ENCODE assay signal across 1 cellular context in genomic region chr16:19717781-19718623, GRCh38.
TF ChIP-seq lines count a peak whose summit lies in the region.

IQCK (plus strand) TSS chr16:19718271; CDS start chr16:19718307, 36 bp downstream.
KNOP1 (minus strand) TSS chr16:19718227; CDS start chr16:19715035, 3,192 bp downstream.

TF ChIP-seq in WTC11, 78 proteins besides CTCF, POLR2A, EP300 and RAD21 (continued from another document):
- TF ChIP-seq PRDM15 (CRISPR knock-in tag; IDR thresholded peaks at IDR 0.05): no peak; the same call in 1 of the 2 replicates
- TF ChIP-seq TCF7 (CRISPR knock-in tag; IDR thresholded peaks at IDR 0.05; ENCODE audit: low read depth): no peak
- peak; percentile 24; the same call in 1 of the 2 replicates for TF ChIP-seq E2F4 (CRISPR knock-in tag; IDR thresholded peaks at IDR 0.05; ENCODE audit: borderline replicate concordance, low read depth)
- peak; percentile 99 for TF ChIP-seq NR2C2 (CRISPR knock-in tag; IDR thresholded peaks at IDR 0.05)
- TF ChIP-seq ERG (CRISPR knock-in tag; IDR thresholded peaks at IDR 0.05): no peak
- TF ChIP-seq JUN (CRISPR knock-in tag; IDR thresholded peaks at IDR 0.05): 0 out of 2 replicates have a peak, but pooled peaks have one; percentile 15
- TF ChIP-seq KAT7 (CRISPR knock-in tag; IDR thresholded peaks at IDR 0.05; ENCODE audit: borderline replicate concordance): 0 out of 2 replicates have a peak, but pooled peaks have one; percentile 39
- peak; percentile 88 for TF ChIP-seq E2F5 (CRISPR knock-in tag; IDR thresholded peaks at IDR 0.05)
- peak; percentile 77 for TF ChIP-seq FOXP4 (CRISPR knock-in tag; IDR thresholded peaks at IDR 0.05)
- TF ChIP-seq TEAD1 (CRISPR knock-in tag; IDR thresholded peaks at IDR 0.05): peak; percentile 69; the same call in 1 of the 2 replicates
- 0 out of 2 replicates have a peak, but pooled peaks have one; percentile 49 for TF ChIP-seq ZNF232 (CRISPR knock-in tag; IDR thresholded peaks at IDR 0.05)
- TF ChIP-seq SOX15 (CRISPR knock-in tag; IDR thresholded peaks at IDR 0.05): no peak
- peak; percentile 62; the same call in 1 of the 2 replicates for TF ChIP-seq SMAD3 (CRISPR knock-in tag; IDR thresholded peaks at IDR 0.05; ENCODE audit: borderline replicate concordance)
- TF ChIP-seq NFE2L1 (CRISPR knock-in tag; IDR thresholded peaks at IDR 0.05): peak; percentile 5; the same call in 1 of the 2 replicates
- peak; percentile 36; the same call in 1 of the 2 replicates for TF ChIP-seq RELA (CRISPR knock-in tag; IDR thresholded peaks at IDR 0.05; ENCODE audit: borderline replicate concordance)
- peak; percentile 4; the same call in 1 of the 2 replicates for TF ChIP-seq CREM (CRISPR knock-in tag; IDR thresholded peaks at IDR 0.05)
- peak; percentile 58; the same call in 1 of the 2 replicates for TF ChIP-seq TP53 (CRISPR knock-in tag; IDR thresholded peaks at IDR 0.05)
- peak; percentile 94 for TF ChIP-seq MAX (CRISPR knock-in tag; IDR thresholded peaks at IDR 0.05)
- TF ChIP-seq CBFB (CRISPR knock-in tag; IDR thresholded peaks at IDR 0.05; ENCODE audit: low read depth): no peak
- TF ChIP-seq GABPB1 (CRISPR knock-in tag; IDR thresholded peaks at IDR 0.05): peak; percentile 93
- no peak for TF ChIP-seq ATF2 (CRISPR knock-in tag; IDR thresholded peaks at IDR 0.05; ENCODE audit: borderline replicate concordance, low read depth)
- TF ChIP-seq AFF4 (CRISPR knock-in tag; IDR thresholded peaks at IDR 0.05; ENCODE audit: borderline replicate concordance): no peak
